16 cellular contexts compared by ENCODE assay signal in genomic region chr7:52669031-52669430, GRCh38.
DNase-seq lines count a peak whose midpoint lies in the region; ATAC-seq and TF ChIP-seq lines count a peak whose summit lies in the region.
"Had no signal": no experiment of that assay in that cellular context is flagged by ENCODE, and none has a peak within 500 bp of the region (broad histone marks: within the 10 kb centered on the region; RNA-seq: fewer than 3 reads in every experiment).

No MANE protein-coding gene starts in this region.

- H4K8ac ChIP-seq in H9 (replicated peaks; ENCODE audit: insufficient read length, low read depth, low read length) (no peak overlapping the region), neuronal stem cell (ENCODE audit: low read depth, low read length) (no peak overlapping the region)

- no peak overlapping the region for H3K14ac ChIP-seq in H9 (ENCODE audit: insufficient read depth, low read length)
- H3K14ac ChIP-seq in neuronal stem cell (ENCODE audit: low read length), result no peak overlapping the region

- H3K79me1 ChIP-seq in H9 (ENCODE audit: insufficient read depth, low read depth, low read length, poor library complexity, severe bottlenecking) (no peaks in the 10 kb centered on the region), neuronal stem cell (ENCODE audit: low read depth, low read length) (no peaks in the 10 kb centered on the region)

- WGBS in H9 (ENCODE audit: extremely low coverage, insufficient read length, low lambda C conversion rate), result no CpG with 5 or more reads among the region's 21 CpGs
- WGBS in neuronal stem cell (ENCODE audit: extremely low coverage in 2 of 2, insufficient read length in 2 of 2, insufficient replicate concordance in 1 of 2), 2 donors, result no CpG with 5 or more reads among the region's 21 CpGs
- WGBS in upper lobe of left lung, 2 donors, result 98 to 99% methylated on average over 16 to 21 of the region's 21 CpGs

- no peaks in the 10 kb centered on the region for H3K4me1 ChIP-seq in BE2C
- H3K4me1 ChIP-seq in H9 (ENCODE audit: insufficient read depth, low read length), result peaks cover 2% of the 10 kb centered on the region; the same call in 1 of the 2 replicates
- H3K4me1 ChIP-seq in neuronal stem cell (ENCODE audit: control insufficient read depth in 2 of 2, insufficient read depth in 1 of 2, low read depth in 1 of 2, low read length in 2 of 2), result peaks cover 3 to 9% of the 10 kb centered on the region in 2 donors
- H3K4me1 ChIP-seq in upper lobe of left lung, result no peaks in the 10 kb centered on the region

- H3K4me3 ChIP-seq in BE2C (ENCODE audit: low read depth, low read length), result no peak overlapping the region
- H3K4me3 ChIP-seq in neuronal stem cell (ENCODE audit: low read length in 2 of 2), result no peak overlapping the region
- no peak overlapping the region for H3K4me3 ChIP-seq in upper lobe of left lung
- H3K4me3 ChIP-seq: GM12878, HAP-1 had no signal

- H3T11ph ChIP-seq in H9 (ENCODE audit: low read length), result no peak overlapping the region

- H3K23me2 ChIP-seq in H9 (ENCODE audit: insufficient read length, low read depth, low read length, poor library complexity, severe bottlenecking), result no peaks in the 10 kb centered on the region

- H2BK12ac ChIP-seq in H9 (ENCODE audit: insufficient read length, low read depth, low read length) (no peak overlapping the region), neuronal stem cell (ENCODE audit: low read length) (no peak overlapping the region)

- H2BK15ac ChIP-seq in H9 (ENCODE audit: low read depth, low read length) (no peak overlapping the region), neuronal stem cell (ENCODE audit: low read length) (no peak overlapping the region)

- TF ChIP-seq EP300 in upper lobe of left lung (IDR thresholded peaks at IDR 0.05), result no peak

- no peak overlapping the region for H2BK20ac ChIP-seq in H9 (ENCODE audit: low read depth, low read length, poor library complexity, severe bottlenecking)

- no peak overlapping the region for H3K27ac Mint-ChIP-seq in H9
- H3K27ac Mint-ChIP-seq: CD4-positive, alpha-beta memory T cell had no signal

- H2BK5ac ChIP-seq in H9 (ENCODE audit: insufficient read length, low read length), result no peak overlapping the region
- H2BK5ac ChIP-seq in neuronal stem cell (ENCODE audit: low read length), result no peak overlapping the region

- H3K4ac ChIP-seq in H9 (ENCODE audit: low read depth, low read length) (no peak overlapping the region), neuronal stem cell (ENCODE audit: low read length) (no peak overlapping the region)

- no peak for TF ChIP-seq CTCF in BE2C (IDR thresholded peaks at IDR 0.05; ENCODE audit: low read depth, low read length)
- no peak for TF ChIP-seq CTCF in H9 (conservative IDR thresholded peaks at IDR 0.05)
- no peak for TF ChIP-seq CTCF in upper lobe of left lung (IDR thresholded peaks at IDR 0.05)

- no peak overlapping the region for H4K5ac ChIP-seq in H9 (ENCODE audit: insufficient read length, low read depth, low read length)

- H3K9me3 Mint-ChIP-seq in H9, result no peaks in the 10 kb centered on the region; a peak in 1 of 5 replicates

- H3K9ac ChIP-seq in H9 (ENCODE audit: extremely low read depth, insufficient read length, low read length), result no peak overlapping the region
- no peak overlapping the region for H3K9ac ChIP-seq in neuronal stem cell (ENCODE audit: low read depth, low read length, poor library complexity)

- no peak overlapping the region for H3K4me3 Mint-ChIP-seq in H9
- H3K4me3 Mint-ChIP-seq: CD4-positive, alpha-beta memory T cell had no signal

- TF ChIP-seq POLR2A in upper lobe of left lung (IDR thresholded peaks at IDR 0.05), result no peak

- H3K27me3 ChIP-seq in BE2C, result no peaks in the 10 kb centered on the region
- no peaks in the 10 kb centered on the region for H3K27me3 ChIP-seq in H9 (ENCODE audit: insufficient read depth, low read length)
- H3K27me3 ChIP-seq in neuronal stem cell (ENCODE audit: control insufficient read depth in 3 of 3, insufficient read depth in 3 of 3, low read depth in 1 of 3, low read length in 3 of 3), result no peaks in the 10 kb centered on the region
- no peaks in the 10 kb centered on the region for H3K27me3 ChIP-seq in upper lobe of left lung

- peak; percentile 28 to 46 for ATAC-seq in upper lobe of left lung (ENCODE audit: low FRiP score in 2 of 2)
- ATAC-seq: GM12878 had no signal

- H3K4me2 ChIP-seq in H9 (ENCODE audit: insufficient read depth, insufficient read length, low read length), result no peak overlapping the region
- H3K4me2 ChIP-seq in neuronal stem cell (ENCODE audit: insufficient read depth, low read length, poor library complexity, severe bottlenecking), result no peak overlapping the region

- no peak overlapping the region for H3K56ac ChIP-seq in H9 (ENCODE audit: insufficient read length, low read depth, low read length)

- no peak overlapping the region for H3K27ac ChIP-seq in H9 (ENCODE audit: insufficient read length, low read depth, low read length)
- no peak overlapping the region for H3K27ac ChIP-seq in neuronal stem cell (replicated peaks; ENCODE audit: low read length)
- no peak overlapping the region for H3K27ac ChIP-seq in upper lobe of left lung
- H3K27ac ChIP-seq: C4-2B had no signal

- H2AFZ ChIP-seq in H9 (ENCODE audit: low read length), result no peak overlapping the region
- H2AFZ ChIP-seq in neuronal stem cell (ENCODE audit: low read length), result no peak overlapping the region

- H3K79me2 ChIP-seq in H9 (ENCODE audit: insufficient read depth, low read length), result no peaks in the 10 kb centered on the region

- H3K36me3 ChIP-seq in BE2C (no peaks in the 10 kb centered on the region), neuronal stem cell (replicated peaks in 1 of 2; ENCODE audit: control insufficient read depth in 2 of 2, insufficient read depth in 2 of 2, low read length in 2 of 2) (no peaks in the 10 kb centered on the region), upper lobe of left lung (no peaks in the 10 kb centered on the region)
- H3K36me3 ChIP-seq: HAP-1 had no signal

- H3K9me3 ChIP-seq in BE2C (no peaks in the 10 kb centered on the region), H9 (ENCODE audit: control insufficient read depth, low read depth, low read length) (no peaks in the 10 kb centered on the region), neuronal stem cell (replicated peaks in 1 of 2; ENCODE audit: control insufficient read depth in 2 of 2, insufficient read depth in 1 of 2, low read depth in 1 of 2, low read length in 2 of 2) (no peaks in the 10 kb centered on the region), upper lobe of left lung (no peaks in the 10 kb centered on the region)
- H3K9me3 ChIP-seq: HAP-1 had no signal

- H4K20me1 ChIP-seq in H9 (ENCODE audit: control insufficient read depth, insufficient read depth, insufficient read length), result no peaks in the 10 kb centered on the region

- H2BK120ac ChIP-seq in H9 (ENCODE audit: low read depth, low read length, poor library complexity, severe bottlenecking) (no peak overlapping the region), neuronal stem cell (ENCODE audit: low read depth, low read length) (no peak overlapping the region)

- H3K18ac ChIP-seq in H9 (ENCODE audit: insufficient read length, low read depth, low read length) (no peak overlapping the region), neuronal stem cell (ENCODE audit: low read length) (peak overlapping the region; percentile 35)

- H2AK5ac ChIP-seq in H9 (ENCODE audit: insufficient read length, low read length) (no peak overlapping the region), neuronal stem cell (ENCODE audit: low read depth, low read length) (peak overlapping the region; percentile 72)

- DNase-seq in BE2C (peak; percentile 18), H9 (peak; percentile 26), neuronal stem cell (ENCODE audit: low spot score) (no peak), upper lobe of left lung (peak in 1 of 2 donors; percentile 80), iPS-NIHi11 (ENCODE audit: low spot score) (no peak), HuH-7.5 (ENCODE audit: low spot score) (no peak), hypothalamus (lab: John Stamatoyannopoulos, UW) (no peak)
- DNase-seq: ACHN, DMS153, DND-41, EL, GOT3 had no signal

- H3K23ac ChIP-seq in H9 (ENCODE audit: insufficient read length, low read depth, low read length) (no peak overlapping the region), neuronal stem cell (ENCODE audit: low read depth, low read length, poor library complexity) (no peak overlapping the region)

- H3K27me3 Mint-ChIP-seq in H9 (ENCODE audit: low read depth), result no peaks in the 10 kb centered on the region; the same call in 1 of the 2 replicates
- H3K27me3 Mint-ChIP-seq: CD4-positive, alpha-beta memory T cell had no signal

- H3K4me1 Mint-ChIP-seq in H9, result peaks cover 13 to 33% of the 10 kb centered on the region in 2 experiments
- H3K4me1 Mint-ChIP-seq: CD4-positive, alpha-beta memory T cell had no signal

- no peak overlapping the region for H4K91ac ChIP-seq in H9 (ENCODE audit: insufficient read length, low read depth, low read length)
- no peak overlapping the region for H4K91ac ChIP-seq in neuronal stem cell (ENCODE audit: low read depth, low read length, poor library complexity)

- H3K36me3 Mint-ChIP-seq in H9 (ENCODE audit: insufficient read depth in 1 of 3, low read depth in 3 of 3), result peaks cover 0 to 2% (median 0%) of the 10 kb centered on the region in 3 experiments; a peak in 2 of 7 replicates
- H3K36me3 Mint-ChIP-seq: CD4-positive, alpha-beta memory T cell had no signal

Comparison
In these comparisons a context has a peak if more than half of its experiments do, and no peak if none do; other contexts are left out.
1. DNase-seq: peak in BE2C (single experiment) and H9 (single experiment); none in neuronal stem cell (single experiment), iPS-NIHi11 (single experiment), HuH-7.5 (single experiment) and hypothalamus (0 of 51).